ENCODE assay signal across 1 cellular context in genomic region chr14:91418387-91419043, GRCh38.
TF ChIP-seq lines count a peak whose summit lies in the region.

No MANE protein-coding gene starts in this region.

TF ChIP-seq in K562, 482 proteins besides CTCF, POLR2A, EP300 and RAD21 (continued from another document and continues in another):
- TF ChIP-seq HOMEZ (CRISPR knock-in tag; IDR thresholded peaks at IDR 0.05) (no peak), ZKSCAN1 (IDR thresholded peaks at IDR 0.05; ENCODE audit: low read depth, low read length) (0 out of 2 replicates have a peak, but pooled peaks have one; percentile 19), MGA (IDR thresholded peaks at IDR 0.05) (peak; percentile 89), STAT5A (IDR thresholded peaks at IDR 0.05; ENCODE audit: borderline replicate concordance, low read length) (no peak), TEAD2 (tag; IDR thresholded peaks at IDR 0.05) (no peak), DIDO1 (tag; IDR thresholded peaks at IDR 0.05; ENCODE audit: low read depth) (no peak), KLF16 (IDR thresholded peaks at IDR 0.05) (0 out of 2 replicates have a peak, but pooled peaks have one; percentile 21), GTF2E2 (tag; IDR thresholded peaks at IDR 0.05) (no peak), ZNF354B (CRISPR knock-in tag; IDR thresholded peaks at IDR 0.05) (no peak), HMG20B (CRISPR knock-in tag; IDR thresholded peaks at IDR 0.05) (no peak), FOSL1 (tag; conservative IDR thresholded peaks at IDR 0.05) (no peak), NFIC (IDR thresholded peaks at IDR 0.05) (peak; percentile 30), POLR2G (IDR thresholded peaks at IDR 0.05; ENCODE audit: low read depth, low read length) (peak; percentile 8), FOXA1 (IDR thresholded peaks at IDR 0.05; ENCODE audit: borderline replicate concordance) (no peak), RUNX1 (IDR thresholded peaks at IDR 0.05; ENCODE audit: low read depth) (no peak), ZMIZ1 (IDR thresholded peaks at IDR 0.05; ENCODE audit: low read depth in 2 of 2, low read length in 2 of 2) (no peak), SAP30 (IDR thresholded peaks at IDR 0.05; ENCODE audit: borderline replicate concordance, insufficient read depth, low read depth, low read length, poor library complexity, severe bottlenecking) (no peak), ZNF398 (CRISPR knock-in tag; IDR thresholded peaks at IDR 0.05) (no peak), CHD4 (IDR thresholded peaks at IDR 0.05; ENCODE audit: insufficient read depth, insufficient replicate concordance, low read depth, low read length, poor library complexity, severe bottlenecking) (no peak), TCF3 (CRISPR knock-in tag; IDR thresholded peaks at IDR 0.05) (no peak), SMARCA5 (IDR thresholded peaks at IDR 0.05) (peak; percentile 36; the same call in 1 of the 2 replicates), NCOA1 (IDR thresholded peaks at IDR 0.05; ENCODE audit: low read depth) (no peak), CCAR2 (IDR thresholded peaks at IDR 0.05; ENCODE audit: low read depth, low read length) (no peak), BCOR (IDR thresholded peaks at IDR 0.05) (peak; percentile 57; the same call in 1 of the 2 replicates), ZBED1 (IDR thresholded peaks at IDR 0.05) (no peak), RAD51 (IDR thresholded peaks at IDR 0.05; ENCODE audit: borderline replicate concordance, low read depth) (no peak), MCM7 (IDR thresholded peaks at IDR 0.05) (no peak), SRF (CRISPR knock-in tag; IDR thresholded peaks at IDR 0.05) (no peak), ZNF511 (CRISPR knock-in tag; IDR thresholded peaks at IDR 0.05) (no peak), ELF2 (CRISPR knock-in tag; IDR thresholded peaks at IDR 0.05) (no peak), EHMT2 (IDR thresholded peaks at IDR 0.05) (no peak), RFX5 (IDR thresholded peaks at IDR 0.05; ENCODE audit: low read depth, low read length) (no peak), BRD9 (IDR thresholded peaks at IDR 0.05; ENCODE audit: low read depth, partially characterized antibody) (peak; percentile 47), ZSCAN32 (CRISPR knock-in tag; IDR thresholded peaks at IDR 0.05) (no peak), TCFL5 (CRISPR knock-in tag; conservative IDR thresholded peaks at IDR 0.05) (no peak), MTF1 (CRISPR knock-in tag; IDR thresholded peaks at IDR 0.05; ENCODE audit: borderline replicate concordance) (no peak), ARID2 (IDR thresholded peaks at IDR 0.05) (no peak), MAZ (CRISPR knock-in tag; conservative IDR thresholded peaks at IDR 0.05 in 1 of 2, IDR thresholded peaks at IDR 0.05 in 1 of 2) (peak in 1 of 2 experiments; percentile 44; a peak in 1 of 4 replicates), ZNF263 (CRISPR knock-in tag; IDR thresholded peaks at IDR 0.05; ENCODE audit: borderline replicate concordance) (no peak), PCBP1 (IDR thresholded peaks at IDR 0.05; ENCODE audit: low read depth, low read length, poor library complexity, severe bottlenecking) (no peak), POLR2AphosphoS5 (IDR thresholded peaks at IDR 0.05; ENCODE audit: control insufficient read depth, insufficient read depth, low read depth, low read length) (no peak), EGR1 (conservative IDR thresholded peaks at IDR 0.05) (no peak), JUNB (CRISPR knock-in tag; conservative IDR thresholded peaks at IDR 0.05) (no peak), HMGXB4 (CRISPR knock-in tag; IDR thresholded peaks at IDR 0.05) (no peak), SNIP1 (IDR thresholded peaks at IDR 0.05; ENCODE audit: low read depth) (no peak)
